Comparison of ENCODE assay signal across 2 cellular contexts in the genomic region with DNA sequence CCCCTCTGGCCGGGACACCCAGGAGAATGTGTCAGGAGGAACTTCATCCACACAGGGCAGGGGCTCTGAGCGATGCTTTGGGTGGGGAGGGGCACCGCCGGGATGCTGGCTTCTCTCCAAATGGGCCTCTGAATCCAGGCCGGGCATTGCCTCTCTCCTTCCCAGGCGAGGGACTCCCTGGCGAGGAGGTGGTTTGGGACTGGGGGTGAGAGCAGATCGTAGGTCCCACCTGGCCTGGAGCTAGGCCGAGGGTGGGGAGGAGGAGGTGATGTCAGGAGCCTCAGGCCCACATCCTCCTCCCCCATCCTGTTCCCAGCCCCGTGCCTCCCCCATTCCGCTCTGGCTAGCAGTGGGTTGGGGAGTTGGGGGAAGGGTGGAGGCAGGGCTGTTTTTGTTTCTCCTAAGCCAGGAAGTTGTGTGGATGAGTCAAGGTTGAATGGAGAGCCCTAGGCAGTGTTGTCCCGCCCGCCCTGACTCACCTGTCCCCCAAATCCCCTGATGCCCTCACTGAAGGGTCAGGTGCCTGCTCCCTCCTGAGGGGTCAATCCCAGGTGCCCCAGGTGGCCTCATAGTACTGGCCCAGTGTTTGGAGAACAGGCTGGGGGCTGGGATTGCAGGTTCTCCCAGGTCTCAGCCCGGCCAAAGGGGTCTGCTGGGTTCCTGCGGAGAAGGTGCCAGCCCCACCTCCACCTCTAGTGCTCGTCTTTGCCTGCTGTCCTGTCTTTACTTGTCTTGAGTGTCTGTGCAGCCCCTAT.
A peak's percentile ranks its signal among the peaks of the same experiment; 100 is the strongest.
TF ChIP-seq lines count a peak whose summit lies in the region.

No MANE protein-coding gene starts in this region.

TF ChIP-seq in HEK293, 187 proteins besides CTCF, POLR2A, EP300 and RAD21 (continued from another document and continues in another):
- TF ChIP-seq ZNF510 (tag by site-specific recombination; IDR thresholded peaks at IDR 0.05; ENCODE audit: insufficient replicate concordance): no peak
- TF ChIP-seq, protein P1, sequence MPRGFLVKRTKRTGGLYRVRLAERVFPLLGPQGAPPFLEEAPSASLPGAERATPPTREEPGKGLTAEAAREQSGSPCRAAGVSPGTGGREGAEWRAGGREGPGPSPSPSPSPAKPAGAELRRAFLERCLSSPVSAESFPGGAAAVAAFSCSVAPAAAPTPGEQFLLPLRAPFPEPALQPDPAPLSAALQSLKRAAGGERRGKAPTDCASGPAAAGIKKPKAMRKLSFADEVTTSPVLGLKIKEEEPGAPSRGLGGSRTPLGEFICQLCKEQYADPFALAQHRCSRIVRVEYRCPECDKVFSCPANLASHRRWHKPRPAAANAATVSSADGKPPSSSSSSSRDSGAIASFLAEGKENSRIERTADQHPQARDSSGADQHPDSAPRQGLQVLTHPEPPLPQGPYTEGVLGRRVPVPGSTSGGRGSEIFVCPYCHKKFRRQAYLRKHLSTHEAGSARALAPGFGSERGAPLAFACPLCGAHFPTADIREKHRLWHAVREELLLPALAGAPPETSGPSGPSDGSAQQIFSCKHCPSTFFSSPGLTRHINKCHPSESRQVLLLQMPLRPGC (tag by site-specific recombination; IDR thresholded peaks at IDR 0.05): no peak
- peak; percentile 54 for TF ChIP-seq KLF1 (tag by site-specific recombination; IDR thresholded peaks at IDR 0.05)
- TF ChIP-seq KLF7 (tag by site-specific recombination; IDR thresholded peaks at IDR 0.05; ENCODE audit: borderline replicate concordance): 0 out of 2 replicates have a peak, but pooled peaks have one; percentile 45
- peak; percentile 42 for TF ChIP-seq SP2 (tag by site-specific recombination; IDR thresholded peaks at IDR 0.05)
- TF ChIP-seq ZNF112 (tag by site-specific recombination; IDR thresholded peaks at IDR 0.05): no peak
- no peak for TF ChIP-seq ZNF211 (tag by site-specific recombination; IDR thresholded peaks at IDR 0.05; ENCODE audit: low read depth)
- TF ChIP-seq, protein P2, sequence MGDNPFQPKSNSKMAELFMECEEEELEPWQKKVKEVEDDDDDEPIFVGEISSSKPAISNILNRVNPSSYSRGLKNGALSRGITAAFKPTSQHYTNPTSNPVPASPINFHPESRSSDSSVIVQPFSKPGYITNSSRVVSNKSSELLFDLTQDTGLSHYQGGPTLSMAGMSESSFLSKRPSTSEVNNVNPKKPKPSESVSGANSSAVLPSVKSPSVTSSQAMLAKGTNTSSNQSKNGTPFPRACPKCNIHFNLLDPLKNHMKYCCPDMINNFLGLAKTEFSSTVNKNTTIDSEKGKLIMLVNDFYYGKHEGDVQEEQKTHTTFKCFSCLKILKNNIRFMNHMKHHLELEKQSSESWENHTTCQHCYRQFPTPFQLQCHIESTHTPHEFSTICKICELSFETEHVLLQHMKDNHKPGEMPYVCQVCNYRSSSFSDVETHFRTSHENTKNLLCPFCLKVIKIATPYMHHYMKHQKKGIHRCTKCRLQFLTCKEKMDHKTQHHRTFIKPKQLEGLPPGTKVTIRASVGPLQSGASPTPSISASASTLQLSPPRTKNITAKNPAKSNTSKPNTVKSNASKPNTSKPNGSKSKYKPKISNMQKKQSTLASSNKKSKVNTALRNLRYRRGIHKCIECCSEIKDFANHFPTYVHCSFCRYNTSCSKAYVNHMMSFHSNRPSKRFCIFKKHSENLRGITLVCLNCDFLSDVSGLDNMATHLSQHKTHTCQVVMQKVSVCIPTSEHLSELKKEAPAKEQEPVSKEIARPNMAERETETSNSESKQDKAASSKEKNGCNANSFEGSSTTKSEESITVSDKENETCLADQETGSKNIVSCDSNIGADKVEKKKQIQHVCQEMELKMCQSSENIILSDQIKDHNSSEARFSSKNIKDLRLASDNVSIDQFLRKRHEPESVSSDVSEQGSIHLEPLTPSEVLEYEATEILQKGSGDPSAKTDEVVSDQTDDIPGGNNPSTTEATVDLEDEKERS (tag by site-specific recombination; IDR thresholded peaks at IDR 0.05): no peak
- 0 out of 2 replicates have a peak, but pooled peaks have one; percentile 31 for TF ChIP-seq GLI4 (tag by site-specific recombination; IDR thresholded peaks at IDR 0.05)
- no peak; the same call in 1 of the 2 replicates for TF ChIP-seq IKZF3 (tag by site-specific recombination; IDR thresholded peaks at IDR 0.05)
- TF ChIP-seq ZNF214 (tag by site-specific recombination; IDR thresholded peaks at IDR 0.05; ENCODE audit: borderline replicate concordance): no peak
- TF ChIP-seq, protein P3, sequence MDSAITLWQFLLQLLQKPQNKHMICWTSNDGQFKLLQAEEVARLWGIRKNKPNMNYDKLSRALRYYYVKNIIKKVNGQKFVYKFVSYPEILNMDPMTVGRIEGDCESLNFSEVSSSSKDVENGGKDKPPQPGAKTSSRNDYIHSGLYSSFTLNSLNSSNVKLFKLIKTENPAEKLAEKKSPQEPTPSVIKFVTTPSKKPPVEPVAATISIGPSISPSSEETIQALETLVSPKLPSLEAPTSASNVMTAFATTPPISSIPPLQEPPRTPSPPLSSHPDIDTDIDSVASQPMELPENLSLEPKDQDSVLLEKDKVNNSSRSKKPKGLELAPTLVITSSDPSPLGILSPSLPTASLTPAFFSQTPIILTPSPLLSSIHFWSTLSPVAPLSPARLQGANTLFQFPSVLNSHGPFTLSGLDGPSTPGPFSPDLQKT (IDR thresholded peaks at IDR 0.05; ENCODE audit: borderline replicate concordance, low read depth, low read length): no peak
- TF ChIP-seq, protein P4, sequence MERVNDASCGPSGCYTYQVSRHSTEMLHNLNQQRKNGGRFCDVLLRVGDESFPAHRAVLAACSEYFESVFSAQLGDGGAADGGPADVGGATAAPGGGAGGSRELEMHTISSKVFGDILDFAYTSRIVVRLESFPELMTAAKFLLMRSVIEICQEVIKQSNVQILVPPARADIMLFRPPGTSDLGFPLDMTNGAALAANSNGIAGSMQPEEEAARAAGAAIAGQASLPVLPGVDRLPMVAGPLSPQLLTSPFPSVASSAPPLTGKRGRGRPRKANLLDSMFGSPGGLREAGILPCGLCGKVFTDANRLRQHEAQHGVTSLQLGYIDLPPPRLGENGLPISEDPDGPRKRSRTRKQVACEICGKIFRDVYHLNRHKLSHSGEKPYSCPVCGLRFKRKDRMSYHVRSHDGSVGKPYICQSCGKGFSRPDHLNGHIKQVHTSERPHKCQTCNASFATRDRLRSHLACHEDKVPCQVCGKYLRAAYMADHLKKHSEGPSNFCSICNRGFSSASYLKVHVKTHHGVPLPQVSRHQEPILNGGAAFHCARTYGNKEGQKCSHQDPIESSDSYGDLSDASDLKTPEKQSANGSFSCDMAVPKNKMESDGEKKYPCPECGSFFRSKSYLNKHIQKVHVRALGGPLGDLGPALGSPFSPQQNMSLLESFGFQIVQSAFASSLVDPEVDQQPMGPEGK (tag by site-specific recombination; IDR thresholded peaks at IDR 0.05): peak; percentile 42
- TF ChIP-seq ZFP69B (tag by site-specific recombination; IDR thresholded peaks at IDR 0.05): peak; percentile 70
- TF ChIP-seq ZBTB17 (tag by site-specific recombination; IDR thresholded peaks at IDR 0.05): peak; percentile 42
- TF ChIP-seq ZNF324 (tag by site-specific recombination; IDR thresholded peaks at IDR 0.05): 0 out of 2 replicates have a peak, but pooled peaks have one; percentile 49
- no peak for TF ChIP-seq ZNF747 (tag by site-specific recombination; IDR thresholded peaks at IDR 0.05)
- 0 out of 2 replicates have a peak, but pooled peaks have one; percentile 33 for TF ChIP-seq ZNF629 (tag by site-specific recombination; IDR thresholded peaks at IDR 0.05)
- no peak for TF ChIP-seq ZNF174 (tag by site-specific recombination; IDR thresholded peaks at IDR 0.05)
- TF ChIP-seq ZBTB20 (tag by site-specific recombination; IDR thresholded peaks at IDR 0.05): 0 out of 2 replicates have a peak, but pooled peaks have one; percentile 45

TF ChIP-seq in liver, 16 proteins besides CTCF, POLR2A, EP300 and RAD21 (continued from another document):
- TF ChIP-seq, protein P5, sequence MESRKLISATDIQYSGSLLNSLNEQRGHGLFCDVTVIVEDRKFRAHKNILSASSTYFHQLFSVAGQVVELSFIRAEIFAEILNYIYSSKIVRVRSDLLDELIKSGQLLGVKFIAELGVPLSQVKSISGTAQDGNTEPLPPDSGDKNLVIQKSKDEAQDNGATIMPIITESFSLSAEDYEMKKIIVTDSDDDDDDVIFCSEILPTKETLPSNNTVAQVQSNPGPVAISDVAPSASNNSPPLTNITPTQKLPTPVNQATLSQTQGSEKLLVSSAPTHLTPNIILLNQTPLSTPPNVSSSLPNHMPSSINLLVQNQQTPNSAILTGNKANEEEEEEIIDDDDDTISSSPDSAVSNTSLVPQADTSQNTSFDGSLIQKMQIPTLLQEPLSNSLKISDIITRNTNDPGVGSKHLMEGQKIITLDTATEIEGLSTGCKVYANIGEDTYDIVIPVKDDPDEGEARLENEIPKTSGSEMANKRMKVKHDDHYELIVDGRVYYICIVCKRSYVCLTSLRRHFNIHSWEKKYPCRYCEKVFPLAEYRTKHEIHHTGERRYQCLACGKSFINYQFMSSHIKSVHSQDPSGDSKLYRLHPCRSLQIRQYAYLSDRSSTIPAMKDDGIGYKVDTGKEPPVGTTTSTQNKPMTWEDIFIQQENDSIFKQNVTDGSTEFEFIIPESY (IDR thresholded peaks at IDR 0.05): no peak
TF ChIP-seq in liver: peak in this region for 0.
